In the genomic region with DNA sequence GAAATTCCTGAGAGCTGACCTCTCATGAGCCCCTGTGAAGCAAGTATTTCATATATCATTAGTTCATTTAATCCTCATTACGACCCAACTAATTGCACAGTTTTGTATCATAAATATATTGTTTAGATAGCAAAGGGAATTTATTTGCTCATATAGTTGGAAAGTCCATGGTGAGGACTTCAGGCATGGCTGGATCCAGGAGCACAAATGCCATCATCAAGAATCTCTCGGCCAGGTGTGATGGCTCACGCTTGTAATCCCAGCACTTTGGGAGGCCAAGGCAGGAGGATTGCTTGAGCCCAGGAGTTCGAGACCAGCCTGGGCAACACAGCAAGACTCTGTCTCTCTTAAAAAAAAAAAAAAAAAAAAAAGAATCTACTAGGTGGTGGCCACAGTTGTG, we compare ENCODE assay signal across 8 cellular contexts. TPM values are rescaled to one million over a fixed set of nuclear protein-coding genes. Genes with fewer than 3 reads are reported as not detected.
A peak's percentile ranks its signal among the peaks of the same experiment; 100 is the strongest.
DNase-seq lines count a peak whose midpoint lies in the region; ATAC-seq, FAIRE-seq and TF ChIP-seq lines count a peak whose summit lies in the region.
"Not testable (repeated sequence)": the region's sequence is repeated elsewhere in the genome, so short reads cannot be mapped to it uniquely, and the experiment has no call there.

No MANE protein-coding gene starts in this region.

- not testable (repeated sequence) for H3K4ac ChIP-seq in IMR-90 (ENCODE audit: low read depth, low read length)

- intact Hi-C loops in IMR-90 (cut with micrococcal nuclease); colonic mucosa (cut with DNase I); heart right ventricle (cut with DNase I); HepG2 (cut with micrococcal nuclease; ENCODE audit: unreplicated experiment); stomach (cut with DNase I; ENCODE audit: low total_unique reads): not testable (repeated sequence)

- dilution Hi-C loops in IMR-90 (cut with HindIII; ENCODE audit: low sequenced_read_pairs, unreplicated experiment) = not testable (repeated sequence)

- FAIRE-seq in HepG2 (lab: Jason Lieb, UNC) = not testable (repeated sequence)

- TF ChIP-seq RAD21 in IMR-90 (IDR thresholded peaks at IDR 0.05; ENCODE audit: low read length); HepG2 (CRISPR knock-in tag; IDR thresholded peaks at IDR 0.05): not testable (repeated sequence)

- not testable (repeated sequence) for TF ChIP-seq EP300 in HepG2 (IDR thresholded peaks at IDR 0.05; ENCODE audit: low read depth in 2 of 2, low read length in 2 of 2); HepG2 (CRISPR knock-in tag; IDR thresholded peaks at IDR 0.05; ENCODE audit: borderline replicate concordance); stomach (IDR thresholded peaks at IDR 0.05); upper lobe of left lung (IDR thresholded peaks at IDR 0.05)

- H4K20me1 ChIP-seq in BLaER1; IMR-90 (ENCODE audit: insufficient read depth, low read length); HepG2 (ENCODE audit: insufficient read depth, low read length): not testable (repeated sequence)

- H4K91ac ChIP-seq in IMR-90 (ENCODE audit: insufficient read depth, low read depth, low read length) = not testable (repeated sequence)

- H3K9me3 ChIP-seq in BLaER1; IMR-90 (ENCODE audit: control insufficient read depth, insufficient read depth, low read length); colonic mucosa; heart right ventricle; HepG2 (ENCODE audit: low read length); neutrophil; stomach; upper lobe of left lung: not testable (repeated sequence)

- not testable (repeated sequence) for H3K27me3 ChIP-seq in BLaER1; IMR-90 (ENCODE audit: control insufficient read depth, insufficient read depth, low read length); colonic mucosa; heart right ventricle; neutrophil; stomach; upper lobe of left lung
- peaks cover 12 to 76% of the 10 kb centered on the region in 2 experiments; a peak in 4 of 5 replicates for H3K27me3 ChIP-seq in HepG2 (ENCODE audit: control insufficient read depth in 1 of 2, insufficient read depth in 2 of 2, low read length in 2 of 2)

- H3K79me1 ChIP-seq in IMR-90 (ENCODE audit: low read depth in 1 of 2, low read length in 2 of 2) = not testable (repeated sequence)

- not testable (repeated sequence) for H2AK9ac ChIP-seq in IMR-90 (replicated peaks; ENCODE audit: low read depth, low read length, poor library complexity)

- not testable (repeated sequence) for TF ChIP-seq POLR2A in IMR-90 (IDR thresholded peaks at IDR 0.05; ENCODE audit: low read depth, low read length); HepG2 (IDR thresholded peaks at IDR 0.05; ENCODE audit: insufficient read depth in 1 of 2, low read depth in 2 of 2, low read length in 2 of 2); stomach (IDR thresholded peaks at IDR 0.05); upper lobe of left lung (IDR thresholded peaks at IDR 0.05)

- POLR2A ChIA-PET in IMR-90 (lab: Charles Lee; ENCODE audit: unreplicated experiment); HepG2 (lab: Yijun Ruan, JAX): not testable (repeated sequence)

- H2BK5ac ChIP-seq in IMR-90 (ENCODE audit: low read depth, low read length, poor library complexity, severe bottlenecking) = not testable (repeated sequence)

- not testable (repeated sequence) for BruUV-seq in IMR-90 (replicated peaks; lab: Mats Ljungman, UMichigan); HepG2 (replicated peaks; lab: Mats Ljungman, UMichigan)

- not testable (repeated sequence) for H3K4me3 ChIP-seq in BLaER1; IMR-90 (ENCODE audit: insufficient read depth, low read depth, low read length); colonic mucosa; heart right ventricle; HepG2 (replicated peaks in 1 of 3; ENCODE audit: insufficient read depth in 1 of 3, low read depth in 2 of 3, low read length in 3 of 3); neutrophil (ENCODE audit: low read depth in 1 of 2, low read length in 1 of 2); stomach; upper lobe of left lung

- H2BK15ac ChIP-seq in IMR-90 (ENCODE audit: low read depth, low read length) = not testable (repeated sequence)

- peak overlapping the region; percentile 81; the same call in 1 of the 2 replicates for H2BK120ac ChIP-seq in IMR-90 (ENCODE audit: low read depth, low read length)

- H3K56ac ChIP-seq in IMR-90 (ENCODE audit: extremely low read depth, insufficient read depth, low read length) = not testable (repeated sequence)

- H2BK20ac ChIP-seq in IMR-90 (ENCODE audit: low read depth, low read length) = not testable (repeated sequence)

- not testable (repeated sequence) for H3K27ac ChIP-seq in BLaER1; IMR-90 (ENCODE audit: insufficient read depth, low read length); HepG2 (ENCODE audit: extremely low read length, insufficient read depth, low read length)
- H3K27ac ChIP-seq in colonic mucosa (peak overlapping the region; percentile 65), heart right ventricle (peak overlapping the region in 7 of 10 donors; percentile 10 to 90 (median 78)), neutrophil (peak overlapping the region; percentile 80), stomach (peak overlapping the region in 4 of 5 donors; percentile 50 to 67 (median 58)), upper lobe of left lung (peak overlapping the region in 3 of 4 donors; percentile 77 to 83 (median 80))

- CTCF ChIA-PET in IMR-90 (lab: Yijun Ruan, JAX); HepG2 (lab: Yijun Ruan, JAX; ENCODE audit: low intra/inter-chr PET ratio, low total read pairs): not testable (repeated sequence)

- DNase-seq in IMR-90; colonic mucosa; heart right ventricle; HepG2 (ENCODE audit: low spot score); stomach; upper lobe of left lung: not testable (repeated sequence)

- peaks cover 53% of the 10 kb centered on the region for H3K4me1 ChIP-seq in BLaER1
- peaks cover 12% of the 10 kb centered on the region for H3K4me1 ChIP-seq in IMR-90 (ENCODE audit: control insufficient read depth, insufficient read depth, low read length)
- not testable (repeated sequence) for H3K4me1 ChIP-seq in colonic mucosa; HepG2 (ENCODE audit: insufficient read depth, low read length)
- peaks cover 0 to 49% (median 12%) of the 10 kb centered on the region in 9 donors for H3K4me1 ChIP-seq in heart right ventricle
- H3K4me1 ChIP-seq in neutrophil (ENCODE audit: control insufficient read depth in 1 of 2, insufficient read depth in 1 of 2, low read depth in 1 of 2, low read length in 1 of 2) = peaks cover 73 to 81% of the 10 kb centered on the region in 2 experiments
- peaks cover 0 to 25% (median 0%) of the 10 kb centered on the region in 4 donors for H3K4me1 ChIP-seq in stomach
- peaks cover 5 to 23% (median 11%) of the 10 kb centered on the region in 4 donors for H3K4me1 ChIP-seq in upper lobe of left lung

- H3K9me1 ChIP-seq in IMR-90 (ENCODE audit: insufficient read depth, low read length) = not testable (repeated sequence)

- not testable (repeated sequence) for H3K14ac ChIP-seq in IMR-90 (replicated peaks; ENCODE audit: low read depth, low read length)

- H2AK5ac ChIP-seq in IMR-90 (ENCODE audit: low read depth, low read length) = not testable (repeated sequence)

- in situ Hi-C loops in IMR-90 (cut with MboI; ENCODE audit: low sequenced_read_pairs); HepG2 (cut with HindIII; ENCODE audit: extremely low pct_ligation_motif_present, low pct_unique_long_range_greater_than_20kb): not testable (repeated sequence)

- TF ChIP-seq CTCF in IMR-90 (conservative IDR thresholded peaks at IDR 0.05; ENCODE audit: low read depth, low read length); colonic mucosa (IDR thresholded peaks at IDR 0.05); heart right ventricle (IDR thresholded peaks at IDR 0.05); HepG2 (CRISPR knock-in tag; IDR thresholded peaks at IDR 0.05); neutrophil (IDR thresholded peaks at IDR 0.05); stomach (IDR thresholded peaks at IDR 0.05); upper lobe of left lung (IDR thresholded peaks at IDR 0.05): not testable (repeated sequence)

- not testable (repeated sequence) for H3K36me3 ChIP-seq in BLaER1; IMR-90 (ENCODE audit: control insufficient read depth, insufficient read depth, low read length); colonic mucosa; heart right ventricle; HepG2 (replicated peaks in 1 of 2; ENCODE audit: control insufficient read depth in 1 of 2, insufficient read depth in 2 of 2, low read length in 2 of 2); neutrophil; stomach; upper lobe of left lung

- H3K23ac ChIP-seq in IMR-90 (ENCODE audit: low read depth, low read length) = not testable (repeated sequence)

- H2AFZ ChIP-seq in IMR-90 (replicated peaks; ENCODE audit: low read length, poor library complexity); HepG2 (ENCODE audit: low read length): not testable (repeated sequence)

- H3K18ac ChIP-seq in IMR-90 (ENCODE audit: low read depth, low read length) = not testable (repeated sequence)

- peak overlapping the region in 1 of 2 experiments; percentile 58; a peak in 2 of 4 replicates for H4K8ac ChIP-seq in IMR-90 (ENCODE audit: low read depth in 2 of 2, low read length in 2 of 2)

- 0 out of 2 replicates have a peak overlapping the region, but pooled peaks have one; percentile 60 for H3K4me2 ChIP-seq in BLaER1
- H3K4me2 ChIP-seq in IMR-90 (ENCODE audit: low read depth, low read length); HepG2 (ENCODE audit: low read depth, low read length): not testable (repeated sequence)

- not testable (repeated sequence) for H3K9ac ChIP-seq in BLaER1; IMR-90 (ENCODE audit: low read depth, low read length); colonic mucosa (ENCODE audit: low read depth in 2 of 2, low read length in 2 of 2); HepG2 (ENCODE audit: insufficient read depth, low read depth, low read length)

- not testable (repeated sequence) for H3K79me2 ChIP-seq in HepG2 (ENCODE audit: insufficient read depth, low read length)

- no CpG with 5 or more reads among the region's 4 CpGs for WGBS in IMR-90 (ENCODE audit: extremely low coverage in 2 of 2, insufficient read length in 1 of 2), 2 experiments
- WGBS in heart right ventricle, 2 donors = 84 to 93% methylated on average over 4 of the region's 4 CpGs
- WGBS in HepG2 (ENCODE audit: low lambda C conversion rate) = 61% methylated on average over 4 of the region's 4 CpGs
- WGBS in stomach, 5 donors = 86 to 94% (median 94%) methylated on average over 4 of the region's 4 CpGs
- 92 to 93% methylated on average over 4 of the region's 4 CpGs for WGBS in upper lobe of left lung, 2 donors

- not testable (repeated sequence) for ATAC-seq in IMR-90 (ENCODE audit: low read depth); heart right ventricle; HepG2; upper lobe of left lung (ENCODE audit: low FRiP score in 2 of 2)

- H4K5ac ChIP-seq in IMR-90 (ENCODE audit: low read depth, low read length) = not testable (repeated sequence)

RNA-seq across cellular contexts. Expression of a gene that starts 17.6 kb away (rescaled TPM):
- total RNA-seq in IMR-90 (2012; rRNA removed) (96.9 and 113 TPM in 2 replicates), colonic mucosa (100 to 1,000 TPM; 144 to 211 TPM), heart right ventricle (10 to 100 TPM; 29.5 to 96.9 (median 41.6) TPM), HepG2 (2016; rRNA removed; fragmentation: Illumina TruSeq; extraction: Trizol) (141 and 186 TPM in 2 replicates), stomach (100 to 1,000 TPM in 1 of 5 donors, 10 to 100 TPM in 3, 1 to 10 TPM in 1; 9.8 to 211 (median 46.6) TPM), upper lobe of left lung (100 to 1,000 TPM in 4 of 6 donors, 10 to 100 TPM in 2; 65.8 to 281 (median 113) TPM)
- polyA plus RNA-seq in IMR-90 (2012; rRNA removed) (203 and 206 TPM in 2 replicates), heart right ventricle (10 to 100 TPM; 13.3 to 19.2 TPM), HepG2 (2011; rRNA removed) (80.1 and 95.5 TPM in 2 replicates), stomach (100 to 1,000 TPM in 2 of 3 donors, 10 to 100 TPM in 1; 43.7 to 124 (median 118) TPM)
- 126 and 616 TPM in 2 replicates for polyA plus RNA-seq in IMR-90 (2012; cell fraction: cytosol; rRNA removed)
- polyA plus RNA-seq in IMR-90 (2012; cell fraction: nucleus; rRNA removed; ENCODE audit: low replicate concordance) = 97.8 and 160 TPM in 2 replicates
- total RNA-seq in HepG2 (2016; cell fraction: cytosol; rRNA removed; fragmentation: Illumina TruSeq; extraction: Trizol; ENCODE audit: low read depth) = 30.0 and 32.3 TPM in 2 replicates
- 139 and 174 TPM in 2 replicates for total RNA-seq in HepG2 (2016; cell fraction: insoluble cytoplasmic fraction; rRNA removed; fragmentation: Illumina TruSeq; extraction: Trizol)
- 118 and 119 TPM in 2 replicates for total RNA-seq in HepG2 (2016; cell fraction: membrane; rRNA removed; fragmentation: Illumina TruSeq; extraction: Trizol)
- 60.6 and 72.1 TPM in 2 replicates for total RNA-seq in HepG2 (2016; cell fraction: nucleus; rRNA removed; fragmentation: Illumina TruSeq; extraction: Trizol)
- polyA plus RNA-seq in HepG2 (2011; cell fraction: cytosol; rRNA removed) = 121 and 137 TPM in 2 replicates
- 61.9 and 67.8 TPM in 2 replicates for polyA plus RNA-seq in HepG2 (2011; cell fraction: nucleus; rRNA removed)
- polyA plus RNA-seq in HepG2 (2012) = 113 and 128 TPM in 2 replicates
- 48.2 and 51.8 TPM in 2 replicates for polyA plus RNA-seq in HepG2 (2016; cell fraction: cytosol; fragmentation: Illumina TruSeq; extraction: Trizol; ENCODE audit: low read depth)
- 322 and 369 TPM in 2 replicates for polyA plus RNA-seq in HepG2 (2016; cell fraction: insoluble cytoplasmic fraction; fragmentation: Illumina TruSeq; extraction: Trizol; ENCODE audit: low read depth)
- polyA plus RNA-seq in HepG2 (2016; cell fraction: membrane; fragmentation: Illumina TruSeq; extraction: Trizol; ENCODE audit: low read depth) = 139 and 153 TPM in 2 replicates
- polyA plus RNA-seq in HepG2 (2016; cell fraction: nucleus; fragmentation: Illumina TruSeq; extraction: Trizol; ENCODE audit: insufficient read depth, low read depth) = 125 and 129 TPM in 2 replicates
- 155 and 250 TPM in 2 replicates for polyA minus RNA-seq in HepG2 (2011; rRNA and poly(A)+ RNA removed; ENCODE audit: low replicate concordance)
- polyA minus RNA-seq in HepG2 (2011; cell fraction: cytosol; rRNA and poly(A)+ RNA removed) = 71.1 and 86.5 TPM in 2 replicates
- polyA minus RNA-seq in HepG2 (2011; cell fraction: nucleus; rRNA and poly(A)+ RNA removed) = 45.8 and 58.4 TPM in 2 replicates
